In the genomic region with DNA sequence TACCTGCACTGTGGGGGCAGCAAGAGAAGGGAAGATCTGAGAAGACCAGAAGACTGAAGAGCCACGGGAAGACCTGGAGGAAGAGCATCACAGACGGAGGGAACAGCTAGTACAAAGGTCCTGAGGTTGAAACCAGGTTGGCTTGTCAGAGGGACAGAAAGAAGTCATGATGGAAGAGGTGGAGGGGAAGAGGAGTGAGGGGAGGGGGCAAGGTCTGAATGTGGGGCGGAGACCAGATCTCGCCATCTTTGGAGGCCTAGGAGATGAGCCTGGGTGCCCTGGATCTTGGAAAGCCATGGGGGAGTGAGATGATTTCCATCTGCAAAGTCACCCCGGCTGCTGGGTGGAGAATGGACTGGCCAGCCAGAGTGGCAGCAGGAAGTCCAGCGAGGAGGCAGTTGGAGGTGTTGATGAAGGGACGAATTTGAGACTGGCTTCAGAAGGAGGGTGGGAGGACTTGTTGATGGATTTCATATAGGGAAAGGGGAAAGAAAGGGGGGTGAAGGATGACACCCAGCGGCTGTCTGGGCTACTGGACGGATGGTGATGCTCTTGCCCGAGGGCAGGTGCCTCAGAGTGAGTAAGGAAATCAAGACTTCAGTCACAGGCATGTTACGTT, we compare ENCODE assay signal across 11 cellular contexts. TPM values are rescaled to one million over a fixed set of nuclear protein-coding genes. Genes with fewer than 3 reads are reported as not detected.
DNase-seq lines count a peak whose midpoint lies in the region; ATAC-seq, FAIRE-seq and TF ChIP-seq lines count a peak whose summit lies in the region.
"Had no signal": no experiment of that assay in that cellular context is flagged by ENCODE, and none has a peak within 500 bp of the region (broad histone marks: within the 10 kb centered on the region; RNA-seq: fewer than 3 reads in every experiment).

No MANE protein-coding gene starts in this region.

- intact Hi-C loops in heart right ventricle (cut with DNase I) (loop anchor here in 1 of 10 donors (1.0 kb wide), 1 partner anchor 10 kb away; no protein-coding TSS in a partner anchor), Right ventricle myocardium superior (cut with DNase I) (no loop called here)

- CTCF ChIA-PET in SK-N-SH (lab: Yijun Ruan, JAX), result interaction anchor here (2.4 to 2.6 kb wide), 2 partner anchors 10 to 22 kb away, joined by 10 to 22 read pairs; no protein-coding TSS in a partner anchor

- TF ChIP-seq CTCF in heart right ventricle (IDR thresholded peaks at IDR 0.05), result no peak
- no peak for TF ChIP-seq CTCF in astrocyte (IDR thresholded peaks at IDR 0.05; ENCODE audit: insufficient read depth, low read depth, low read length)
- TF ChIP-seq CTCF in upper lobe of left lung (IDR thresholded peaks at IDR 0.05), result no peak
- TF ChIP-seq CTCF in SK-N-SH (IDR thresholded peaks at IDR 0.05), result no peak

- H3K9me3 Mint-ChIP-seq in astrocyte (ENCODE audit: unreplicated experiment), result no peaks in the 10 kb centered on the region

- H3K4me2 ChIP-seq in astrocyte (ENCODE audit: low read length) (peak overlapping the region; percentile 94), SK-N-SH (no peak overlapping the region)

- no peak for FAIRE-seq in astrocyte (lab: Jason Lieb, UNC)
- FAIRE-seq: endometrium had no signal

- no peaks in the 10 kb centered on the region for H3K9me2 ChIP-seq in SK-N-SH

- H3K4me1 Mint-ChIP-seq in astrocyte (ENCODE audit: low read depth, unreplicated experiment), result peaks cover 7% of the 10 kb centered on the region

- H3K79me2 ChIP-seq in astrocyte (ENCODE audit: insufficient read depth, low read length) (no peaks in the 10 kb centered on the region), SK-N-SH (ENCODE audit: insufficient read depth) (no peaks in the 10 kb centered on the region)

- TF ChIP-seq RAD21 in SK-N-SH (IDR thresholded peaks at IDR 0.05; ENCODE audit: low read length), result no peak

- TF ChIP-seq EP300 in upper lobe of left lung (IDR thresholded peaks at IDR 0.05) (no peak), SK-N-SH (IDR thresholded peaks at IDR 0.05; ENCODE audit: borderline replicate concordance in 1 of 2, low read depth in 1 of 2, low read length in 1 of 2) (no peak)

- no peak overlapping the region for H3K4me3 Mint-ChIP-seq in astrocyte (ENCODE audit: unreplicated experiment)

- peak overlapping the region; percentile 12 for H3K9ac ChIP-seq in astrocyte (ENCODE audit: low read length)
- H3K9ac ChIP-seq in SK-N-SH, result no peak overlapping the region

- H4K20me1 ChIP-seq in astrocyte (ENCODE audit: insufficient read depth, low read length) (no peaks in the 10 kb centered on the region), SK-N-SH (ENCODE audit: insufficient read depth) (no peaks in the 10 kb centered on the region)

- DNase-seq in heart right ventricle (no peak), Right ventricle myocardium superior (no peak), astrocyte (ENCODE audit: low read depth) (no peak), upper lobe of left lung (peak in 1 of 2 donors; percentile 20), SK-N-SH (no peak), NCI-H146 treated with DMSO at 0.1 percent for 48 hours (lab: John Stamatoyannopoulos, UW; ENCODE audit: unreplicated experiment) (no peak), HK-2 (ENCODE audit: unreplicated experiment) (no peak)
- DNase-seq: COR-L47, NCI-H1092 had no signal

- no peak for TF ChIP-seq POLR2A in upper lobe of left lung (IDR thresholded peaks at IDR 0.05)

- peaks cover 0 to 26% (median 7%) of the 10 kb centered on the region in 9 donors for H3K4me1 ChIP-seq in heart right ventricle
- H3K4me1 ChIP-seq in astrocyte (ENCODE audit: insufficient read depth, low read length), result peaks cover 11% of the 10 kb centered on the region
- H3K4me1 ChIP-seq in mesodermal cell (ENCODE audit: control insufficient read depth, insufficient read depth, low read length, poor library complexity, severe bottlenecking), result peaks cover 4% of the 10 kb centered on the region
- peaks cover 4 to 21% (median 10%) of the 10 kb centered on the region in 4 donors for H3K4me1 ChIP-seq in upper lobe of left lung
- peaks cover 0 to 8% of the 10 kb centered on the region in 2 experiments; a peak in 1 of 4 replicates for H3K4me1 ChIP-seq in SK-N-SH (ENCODE audit: control insufficient read depth in 1 of 2, insufficient read depth in 2 of 2, low read depth in 1 of 2, low read length in 1 of 2)

- H3K36me3 ChIP-seq in heart right ventricle (no peaks in the 10 kb centered on the region), astrocyte (ENCODE audit: insufficient read depth, low read length) (no peaks in the 10 kb centered on the region), mesodermal cell (ENCODE audit: control insufficient read depth, insufficient read depth, low read length) (no peaks in the 10 kb centered on the region), upper lobe of left lung (no peaks in the 10 kb centered on the region), SK-N-SH (replicated peaks in 1 of 2; ENCODE audit: control insufficient read depth in 1 of 2, insufficient read depth in 2 of 2, low read length in 1 of 2) (no peaks in the 10 kb centered on the region)

- H3K27me3 ChIP-seq in heart right ventricle, result no peaks in the 10 kb centered on the region
- no peaks in the 10 kb centered on the region for H3K27me3 ChIP-seq in astrocyte (ENCODE audit: insufficient read depth, low read length)
- no peaks in the 10 kb centered on the region for H3K27me3 ChIP-seq in upper lobe of left lung
- H3K27me3 ChIP-seq in SK-N-SH (ENCODE audit: insufficient read depth), result no peaks in the 10 kb centered on the region

- H3K27me3 Mint-ChIP-seq in astrocyte (ENCODE audit: low read depth, unreplicated experiment), result peaks cover 2% of the 10 kb centered on the region

- H3K36me3 Mint-ChIP-seq in astrocyte (ENCODE audit: low read depth, unreplicated experiment), result no peaks in the 10 kb centered on the region

- H3K27ac Mint-ChIP-seq in astrocyte (ENCODE audit: unreplicated experiment), result no peak overlapping the region

- H2AFZ ChIP-seq in astrocyte (ENCODE audit: low read depth, low read length) (no peak overlapping the region), SK-N-SH (ENCODE audit: low read depth) (no peak overlapping the region)

- peak overlapping the region in 2 of 10 donors; percentile 68 to 84 for H3K4me3 ChIP-seq in heart right ventricle
- no peak overlapping the region for H3K4me3 ChIP-seq in astrocyte (ENCODE audit: insufficient read depth, low read depth, low read length)
- no peak overlapping the region for H3K4me3 ChIP-seq in mesodermal cell (ENCODE audit: extremely low read depth, insufficient read depth, low read length, poor library complexity, severe bottlenecking)
- peak overlapping the region in 1 of 4 donors; percentile 59 for H3K4me3 ChIP-seq in upper lobe of left lung
- no peak overlapping the region for H3K4me3 ChIP-seq in SK-N-SH (ENCODE audit: low read depth in 2 of 2, low read length in 1 of 2)

- ATAC-seq in heart right ventricle, result no peak
- ATAC-seq in Right ventricle myocardium superior (ENCODE audit: poor library complexity), result no peak
- no peak for ATAC-seq in upper lobe of left lung (ENCODE audit: low FRiP score in 2 of 2)

- WGBS in heart right ventricle, 2 donors, result 85% methylated on average over 11 of the region's 11 CpGs
- 90 to 94% methylated on average over 11 of the region's 11 CpGs for WGBS in mesodermal cell (ENCODE audit: insufficient coverage in 2 of 2), 2 experiments
- whole genome bisulfite sequencing in upper lobe of left lung, 2 donors, result 83 to 87% methylated on average over 11 of the region's 11 CpGs
- WGBS in SK-N-SH (ENCODE audit: low lambda C conversion rate), result 74% methylated on average over 11 of the region's 11 CpGs

- POLR2A ChIA-PET in SK-N-SH (lab: Yijun Ruan, JAX), result no interaction called here

- peaks cover 3% of the 10 kb centered on the region for H3F3A ChIP-seq in SK-N-SH (replicated peaks; ENCODE audit: insufficient read depth)

- H3K9me3 ChIP-seq in heart right ventricle (no peaks in the 10 kb centered on the region), astrocyte (ENCODE audit: insufficient read depth, low read depth, low read length) (no peaks in the 10 kb centered on the region), mesodermal cell (ENCODE audit: control insufficient read depth, low read length) (no peaks in the 10 kb centered on the region), upper lobe of left lung (no peaks in the 10 kb centered on the region), SK-N-SH (no peaks in the 10 kb centered on the region)

- H3K27ac ChIP-seq in heart right ventricle, result peak overlapping the region; percentile 86 to 97 (median 92)
- H3K27ac ChIP-seq in astrocyte (ENCODE audit: low read depth, low read length), result peak overlapping the region; percentile 82
- H3K27ac ChIP-seq in mesodermal cell (ENCODE audit: low read depth, low read length, severe bottlenecking), result peak overlapping the region; percentile 10
- peak overlapping the region; percentile 91 to 98 (median 94) for H3K27ac ChIP-seq in upper lobe of left lung
- no peak overlapping the region for H3K27ac ChIP-seq in SK-N-SH (ENCODE audit: low read depth in 2 of 2, low read length in 1 of 2)

TF ChIP-seq in SK-N-SH, 30 proteins besides CTCF, POLR2A, EP300 and RAD21 (continues in another document):
- TF ChIP-seq SIN3A (IDR thresholded peaks at IDR 0.05; ENCODE audit: borderline replicate concordance, low read depth, low read length), result no peak
- TF ChIP-seq GABPA (IDR thresholded peaks at IDR 0.05; ENCODE audit: low read depth), result no peak
- TF ChIP-seq MEF2A (IDR thresholded peaks at IDR 0.05; ENCODE audit: borderline replicate concordance, low read depth), result no peak
- no peak for TF ChIP-seq EZH2phosphoT487 (IDR thresholded peaks at IDR 0.05; ENCODE audit: borderline replicate concordance, low read depth)
- TF ChIP-seq JUND (IDR thresholded peaks at IDR 0.05), result no peak
- TF ChIP-seq POLR2AphosphoS5 (IDR thresholded peaks at IDR 0.05; ENCODE audit: low read depth, low read length), result no peak
- TF ChIP-seq RFX5 (IDR thresholded peaks at IDR 0.05; ENCODE audit: low read length), result no peak

RNA-seq across cellular contexts. Expression of a gene that starts 14.6 kb away (rescaled TPM):
- 1,000 to 10,000 TPM; 1,161 to 1,913 (median 1,447) TPM for total RNA-seq in heart right ventricle
- polyA plus RNA-seq in heart right ventricle, result 1,000 to 10,000 TPM; 1,225 to 1,619 TPM
- 1,120 TPM for total RNA-seq in Right ventricle myocardium superior
- 1,171 and 1,214 TPM in 2 replicates for total RNA-seq in astrocyte
- polyA plus RNA-seq in mesodermal cell (2013, experiment 1 of 2), result 1,245 TPM
- 1,003 TPM for polyA plus RNA-seq in mesodermal cell (2013, experiment 2 of 2)
- 1,000 to 10,000 TPM in 5 of 6 donors, 100 to 1,000 TPM in 1; 649 to 1,729 (median 1,078) TPM for total RNA-seq in upper lobe of left lung
- 1,327 and 1,666 TPM in 2 replicates for polyA plus RNA-seq in SK-N-SH (2012; rRNA removed)
- 1,141 and 1,342 TPM in 2 replicates for polyA plus RNA-seq in SK-N-SH (2012; cell fraction: cytosol; rRNA removed)
- 1,930 and 2,064 TPM in 2 replicates for polyA plus RNA-seq in SK-N-SH (2012; cell fraction: nucleus; rRNA removed)

RNA-seq across cellular contexts. Expression of a gene that starts 59.9 kb away (rescaled TPM):
- 10 to 100 TPM in 1 of 10 donors, 1 to 10 TPM in 9; 4.2 to 13.3 (median 5.9) TPM for total RNA-seq in heart right ventricle
- 1 to 10 TPM; 3.7 to 9.3 TPM for polyA plus RNA-seq in heart right ventricle
- total RNA-seq in Right ventricle myocardium superior, result 4.9 TPM
- total RNA-seq in astrocyte, result 19.6 and 21.1 TPM in 2 replicates
- polyA plus RNA-seq in mesodermal cell (2013, experiment 1 of 2), result 6.7 TPM
- polyA plus RNA-seq in mesodermal cell (2013, experiment 2 of 2), result 6.1 TPM
- total RNA-seq in upper lobe of left lung, result 10 to 100 TPM in 5 of 6 donors, 1 to 10 TPM in 1; 7.5 to 28.3 (median 18.3) TPM
- polyA plus RNA-seq in SK-N-SH (2012; rRNA removed), result 12.3 and 16.1 TPM in 2 replicates
- 5.8 and 8.7 TPM in 2 replicates for polyA plus RNA-seq in SK-N-SH (2012; cell fraction: cytosol; rRNA removed)
- polyA plus RNA-seq in SK-N-SH (2012; cell fraction: nucleus; rRNA removed), result 34.5 and 34.7 TPM in 2 replicates

Comparison
In these comparisons a context has a peak if more than half of its experiments do, and no peak if none do; other contexts are left out.
1. H3K27ac ChIP-seq: peak in heart right ventricle (10 of 10), astrocyte (single experiment), mesodermal cell (single experiment) and upper lobe of left lung (4 of 4); none in SK-N-SH (0 of 2).